9 cellular contexts compared by ENCODE assay signal in the genomic region with DNA sequence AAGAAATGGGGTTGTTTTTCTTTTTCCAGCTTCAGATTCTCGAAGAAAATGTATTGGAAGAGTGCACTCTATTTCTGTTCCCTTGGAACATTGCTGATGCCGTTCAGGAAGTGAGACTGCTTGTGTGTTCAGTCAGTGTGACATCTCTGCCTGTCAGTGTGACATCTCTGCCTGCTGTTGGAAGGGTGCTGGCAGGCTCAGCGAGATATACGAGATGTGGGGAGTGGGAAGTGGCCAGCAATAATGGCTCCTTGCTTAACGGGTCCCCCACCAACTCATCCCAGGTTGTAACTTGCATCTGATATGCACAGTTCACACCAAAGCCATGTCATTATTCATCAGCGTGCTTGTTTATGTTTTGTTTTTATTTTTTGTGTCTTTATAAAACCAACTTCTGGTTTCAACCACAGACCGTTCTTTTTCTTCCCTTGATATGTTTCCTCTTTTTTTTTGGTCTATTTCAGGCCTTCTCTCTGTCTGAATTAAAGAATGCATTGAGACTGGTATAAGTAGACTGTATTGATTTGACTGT.
A peak's percentile ranks its signal among the peaks of the same experiment; 100 is the strongest.
DNase-seq lines count a peak whose midpoint lies in the region; ATAC-seq, FAIRE-seq and TF ChIP-seq lines count a peak whose summit lies in the region.
"Had no signal": no experiment of that assay in that cellular context is flagged by ENCODE, and none has a peak within 500 bp of the region (broad histone marks: within the 10 kb centered on the region; RNA-seq: fewer than 3 reads in every experiment).

No MANE protein-coding gene starts in this region.

- H3K27me3 ChIP-seq in OCI-LY3 (ENCODE audit: low read depth, low read length) (no peaks in the 10 kb centered on the region), neutrophil (no peaks in the 10 kb centered on the region)
- H3K27me3 ChIP-seq: body of pancreas had no signal

- H3K9me3 ChIP-seq in OCI-LY3 (ENCODE audit: insufficient read depth, low read length) (no peaks in the 10 kb centered on the region), neutrophil (no peaks in the 10 kb centered on the region)
- H3K9me3 ChIP-seq: body of pancreas had no signal

- no peak overlapping the region for H2AFZ ChIP-seq in OCI-LY3 (ENCODE audit: low read depth, low read length)

- H3K79me2 ChIP-seq in OCI-LY3 (ENCODE audit: low read length): peaks cover 13% of the 10 kb centered on the region; the same call in 1 of the 2 replicates

- H3K4me3 ChIP-seq in OCI-LY3 (ENCODE audit: low read length) (peak overlapping the region; percentile 41), neutrophil (ENCODE audit: low read depth in 1 of 2, low read length in 1 of 2) (no peak overlapping the region)
- H3K4me3 ChIP-seq: body of pancreas had no signal

- H3K4me1 ChIP-seq in OCI-LY3 (ENCODE audit: low read length) (peaks cover 18% of the 10 kb centered on the region), neutrophil (ENCODE audit: control insufficient read depth in 1 of 2, insufficient read depth in 1 of 2, low read depth in 1 of 2, low read length in 1 of 2) (no peaks in the 10 kb centered on the region)

- no peak for TF ChIP-seq POLR2A in erythroblast (IDR thresholded peaks at IDR 0.05; ENCODE audit: low read length)

- TF ChIP-seq CTCF in OCI-LY3 (IDR thresholded peaks at IDR 0.05; ENCODE audit: low read depth, low read length) (no peak), neutrophil (IDR thresholded peaks at IDR 0.05) (no peak)

- peak overlapping the region; percentile 64 for H3K4me2 ChIP-seq in OCI-LY3 (ENCODE audit: low read length)

- no peak overlapping the region for H3K9ac ChIP-seq in OCI-LY3 (ENCODE audit: low read length)

- DNase-seq in GM19240 (ENCODE audit: insufficient read length, low spot score) (no peak), NCI-H526 treated with DMSO at 0.1 percent for 48 hours (lab: John Stamatoyannopoulos, UW) (no peak), erythroblast (lab: John Stamatoyannopoulos, UW) (no peak), RCC 7860 (ENCODE audit: low spot score) (no peak)

- no peaks in the 10 kb centered on the region for H3K36me3 ChIP-seq in OCI-LY3 (replicated peaks; ENCODE audit: low read depth, low read length)
- no peaks in the 10 kb centered on the region for H3K36me3 ChIP-seq in neutrophil

- no peak overlapping the region for H3K27ac ChIP-seq in OCI-LY3 (ENCODE audit: low read length)
- H3K27ac ChIP-seq in neutrophil: peak overlapping the region; percentile 21

- FAIRE-seq in RCC 7860 (lab: Jason Lieb, UNC): no peak

- H4K20me1 ChIP-seq in OCI-LY3 (ENCODE audit: insufficient read depth, low read length): peaks cover 28% of the 10 kb centered on the region

- ATAC-seq in GM18520 (IDR thresholded peaks at IDR 0.05; ENCODE audit: unreplicated experiment) (peak; percentile 26), GM21825 (IDR thresholded peaks at IDR 0.05; ENCODE audit: unreplicated experiment) (peak; percentile 25)
- ATAC-seq: body of pancreas had no signal
